19 cellular contexts compared by ENCODE assay signal in genomic region chr10:11746883-11747539, GRCh38. TPM values are rescaled to one million over a fixed set of nuclear protein-coding genes. Genes with fewer than 3 reads are reported as not detected.
DNase-seq lines count a peak whose midpoint lies in the region; ATAC-seq, FAIRE-seq and TF ChIP-seq lines count a peak whose summit lies in the region.
"Had no signal": no experiment of that assay in that cellular context is flagged by ENCODE, and none has a peak within 500 bp of the region (broad histone marks: within the 10 kb centered on the region; RNA-seq: fewer than 3 reads in every experiment).

No MANE protein-coding gene starts in this region.

- POLR2A ChIA-PET in IMR-90 (lab: Charles Lee; ENCODE audit: unreplicated experiment) = no interaction called here

- ATAC-seq in IMR-90 (ENCODE audit: low read depth) = no peak
- ATAC-seq in heart right ventricle = peak in 2 of 8 donors; percentile 13 to 52
- no peak for ATAC-seq in HG03460 (IDR thresholded peaks at IDR 0.05; ENCODE audit: unreplicated experiment)
- ATAC-seq: GM12878, left colon had no signal

- TF ChIP-seq POLR2A in IMR-90 (IDR thresholded peaks at IDR 0.05; ENCODE audit: low read depth, low read length) = no peak
- TF ChIP-seq POLR2A in prostate gland (IDR thresholded peaks at IDR 0.05) = no peak

- H3K79me1 ChIP-seq in IMR-90 (ENCODE audit: low read depth in 1 of 2, low read length in 2 of 2) = 0 out of 4 replicates have a peak, but pooled peaks cover 0 to 4% of the 10 kb centered on the region in 2 experiments

- H3K27ac ChIP-seq in IMR-90 (ENCODE audit: insufficient read depth, low read length) (no peak overlapping the region), adipose tissue (ENCODE audit: low read depth, low read length) (peak overlapping the region; percentile 9), heart right ventricle (peak overlapping the region in 8 of 10 donors; percentile 41 to 74 (median 60)), prostate gland (peak overlapping the region; percentile 61 to 67), kidney (ENCODE audit: low read depth in 2 of 2, low read length in 2 of 2) (no peak overlapping the region)
- H3K27ac ChIP-seq: SJSA1, vagina had no signal

- H3K4me1 ChIP-seq in IMR-90 (ENCODE audit: control insufficient read depth, insufficient read depth, low read length) (no peaks in the 10 kb centered on the region), heart right ventricle (peaks cover 0 to 39% (median 19%) of the 10 kb centered on the region in 9 donors), prostate gland (replicated peaks) (peaks cover 2% of the 10 kb centered on the region), kidney (ENCODE audit: control insufficient read depth in 1 of 2, insufficient read depth in 1 of 2, low read depth in 1 of 2, low read length in 2 of 2) (peaks cover 0 to 7% of the 10 kb centered on the region in 2 donors)

- no peaks in the 10 kb centered on the region for H3K4me1 Mint-ChIP-seq in activated naive CD4-positive, alpha-beta T cell treated with anti-CD3 and anti-CD28 coated beads for 36 hours (ENCODE audit: low read depth)

- no peak overlapping the region for H3K14ac ChIP-seq in IMR-90 (replicated peaks; ENCODE audit: low read depth, low read length)

- H4K8ac ChIP-seq in IMR-90 (ENCODE audit: low read depth in 2 of 2, low read length in 2 of 2) = no peak overlapping the region

- no peak for FAIRE-seq in kidney (lab: Jason Lieb, UNC)
- FAIRE-seq: GM12878 had no signal

- peak overlapping the region; percentile 47 for H2AFZ ChIP-seq in IMR-90 (replicated peaks; ENCODE audit: low read length, poor library complexity)

- H4K91ac ChIP-seq in IMR-90 (ENCODE audit: insufficient read depth, low read depth, low read length) = no peak overlapping the region

- no peaks in the 10 kb centered on the region for H3K9me1 ChIP-seq in IMR-90 (ENCODE audit: insufficient read depth, low read length)

- H4K5ac ChIP-seq in IMR-90 (ENCODE audit: low read depth, low read length) = no peak overlapping the region

- H3K23ac ChIP-seq in IMR-90 (ENCODE audit: low read depth, low read length) = no peak overlapping the region; the same call in 1 of the 2 replicates

- H3K18ac ChIP-seq in IMR-90 (ENCODE audit: low read depth, low read length) = no peak overlapping the region

- H3K56ac ChIP-seq in IMR-90 (ENCODE audit: extremely low read depth, insufficient read depth, low read length) = no peak overlapping the region

- no peak overlapping the region for H3K4me3 Mint-ChIP-seq in activated naive CD4-positive, alpha-beta T cell treated with anti-CD3 and anti-CD28 coated beads for 36 hours
- H3K4me3 Mint-ChIP-seq: IgD-negative memory B cell had no signal

- no peak overlapping the region for H2BK15ac ChIP-seq in IMR-90 (ENCODE audit: low read depth, low read length)

- TF ChIP-seq RAD21 in IMR-90 (IDR thresholded peaks at IDR 0.05; ENCODE audit: low read length) = no peak

- no peak overlapping the region for H2BK120ac ChIP-seq in IMR-90 (ENCODE audit: low read depth, low read length)

- no peaks in the 10 kb centered on the region for H4K20me1 ChIP-seq in IMR-90 (ENCODE audit: insufficient read depth, low read length)

- H3K27me3 ChIP-seq in IMR-90 (ENCODE audit: control insufficient read depth, insufficient read depth, low read length) (no peaks in the 10 kb centered on the region), heart right ventricle (peaks cover 0 to 5% (median 0%) of the 10 kb centered on the region in 7 donors), prostate gland (replicated peaks; ENCODE audit: insufficient read depth) (no peaks in the 10 kb centered on the region)
- H3K27me3 ChIP-seq: SJSA1, vagina had no signal

- no peak overlapping the region for H3K9ac ChIP-seq in IMR-90 (ENCODE audit: low read depth, low read length)
- no peak overlapping the region for H3K9ac ChIP-seq in kidney (ENCODE audit: low read length in 2 of 2)

- 35% methylated on average over 2 of the region's 13 CpGs; no CpG with 5 or more reads in 1 of the 2 experiments for WGBS in IMR-90 (ENCODE audit: extremely low coverage in 2 of 2, insufficient read length in 1 of 2), 2 experiments
- 36 to 42% (median 40%) methylated on average over 13 of the region's 13 CpGs for WGBS in adipose tissue, 3 donors
- 16 to 17% methylated on average over 13 of the region's 13 CpGs for WGBS in heart right ventricle, 2 donors
- whole genome bisulfite sequencing in prostate gland = 12% methylated on average over 13 of the region's 13 CpGs

- H2AK9ac ChIP-seq in IMR-90 (replicated peaks; ENCODE audit: low read depth, low read length, poor library complexity) = no peak overlapping the region

- in situ Hi-C loops in IMR-90 (cut with MboI; ENCODE audit: low sequenced_read_pairs) = no loop called here

- CTCF ChIA-PET in IMR-90 (lab: Yijun Ruan, JAX) = no interaction called here
- CTCF ChIA-PET in activated naive CD4-positive, alpha-beta T cell treated with anti-CD3 and anti-CD28 coated beads for 36 hours (lab: Charles Lee) = interaction anchor here (0.5 to 1.9 kb wide), 2 partner anchors 11 to 563 kb away, joined by 3 to 8 read pairs; no protein-coding TSS in a partner anchor

- no peak overlapping the region for H2AK5ac ChIP-seq in IMR-90 (ENCODE audit: low read depth, low read length)

- intact Hi-C loops in IMR-90 (cut with micrococcal nuclease) (no loop called here), heart right ventricle (cut with DNase I) (no loop called here), prostate gland (cut with DNase I) (no loop called here), kidney (cut with DNase I) (no loop called here)
- intact Hi-C loops in activated naive CD4-positive, alpha-beta T cell treated with anti-CD3 and anti-CD28 coated beads for 36 hours (cut with micrococcal nuclease) = no loop called here

- no peak overlapping the region for H3K27ac Mint-ChIP-seq in activated naive CD4-positive, alpha-beta T cell treated with anti-CD3 and anti-CD28 coated beads for 36 hours
- H3K27ac Mint-ChIP-seq: IgD-negative memory B cell had no signal

- no peaks in the 10 kb centered on the region for H3K36me3 ChIP-seq in IMR-90 (ENCODE audit: control insufficient read depth, insufficient read depth, low read length)
- peaks cover 0 to 34% (median 0%) of the 10 kb centered on the region in 9 donors for H3K36me3 ChIP-seq in heart right ventricle
- no peaks in the 10 kb centered on the region for H3K36me3 ChIP-seq in prostate gland
- peaks cover 0 to 9% of the 10 kb centered on the region in 2 donors for H3K36me3 ChIP-seq in kidney (ENCODE audit: control insufficient read depth in 1 of 2, insufficient read depth in 2 of 2, low read length in 2 of 2)

- no peaks in the 10 kb centered on the region for H3K36me3 Mint-ChIP-seq in activated naive CD4-positive, alpha-beta T cell treated with anti-CD3 and anti-CD28 coated beads for 36 hours (ENCODE audit: low read depth)

- dilution Hi-C loops in IMR-90 (cut with HindIII; ENCODE audit: low sequenced_read_pairs, unreplicated experiment) = no loop called here

- BruUV-seq in IMR-90 (replicated peaks; lab: Mats Ljungman, UMichigan) = no TSS peak

- H3K4me3 ChIP-seq in IMR-90 (ENCODE audit: insufficient read depth, low read depth, low read length) = no peak overlapping the region
- H3K4me3 ChIP-seq in heart right ventricle = peak overlapping the region in 2 of 10 donors; percentile 2 to 3
- H3K4me3 ChIP-seq in prostate gland = no peak overlapping the region
- H3K4me3 ChIP-seq in kidney (ENCODE audit: low read length in 2 of 2) = no peak overlapping the region
- H3K4me3 ChIP-seq: GM12878, SJSA1, vagina had no signal

- TF ChIP-seq CTCF in IMR-90 (conservative IDR thresholded peaks at IDR 0.05; ENCODE audit: low read depth, low read length) (no peak), heart right ventricle (IDR thresholded peaks at IDR 0.05) (no peak), prostate gland (IDR thresholded peaks at IDR 0.05) (no peak), kidney (IDR thresholded peaks at IDR 0.05; ENCODE audit: borderline replicate concordance, extremely low read depth, insufficient read depth) (no peak)

- H2BK20ac ChIP-seq in IMR-90 (ENCODE audit: low read depth, low read length) = no peak overlapping the region

- H2BK5ac ChIP-seq in IMR-90 (ENCODE audit: low read depth, low read length, poor library complexity, severe bottlenecking) = no peak overlapping the region

- H3K9me3 Mint-ChIP-seq in activated naive CD4-positive, alpha-beta T cell treated with anti-CD3 and anti-CD28 coated beads for 36 hours = no peaks in the 10 kb centered on the region
- H3K9me3 Mint-ChIP-seq: IgD-negative memory B cell had no signal

- no peaks in the 10 kb centered on the region for H3K9me3 ChIP-seq in IMR-90 (ENCODE audit: control insufficient read depth, insufficient read depth, low read length)
- no peaks in the 10 kb centered on the region for H3K9me3 ChIP-seq in heart right ventricle
- H3K9me3 ChIP-seq in prostate gland = no peaks in the 10 kb centered on the region
- H3K9me3 ChIP-seq in kidney (ENCODE audit: control insufficient read depth in 1 of 2, low read length in 2 of 2) = no peaks in the 10 kb centered on the region
- H3K9me3 ChIP-seq: SJSA1, vagina had no signal

- no peak for DNase-seq in IMR-90
- no peak for DNase-seq in heart right ventricle
- DNase-seq in prostate gland (ENCODE audit: low spot score) = peak; percentile 60
- no peak for DNase-seq in stimulated activated CD4-positive, alpha-beta T cell treated with anti-CD3 and anti-CD28 coated beads, Interleukin-2, amount 100 ng/mL, for 48 hours
- DNase-seq in kidney = no peak
- no peak for DNase-seq in activated naive CD4-positive, alpha-beta T cell treated with anti-CD3 and anti-CD28 coated beads for 36 hours
- DNase-seq: amniotic stem cell, DMS79 treated with DMSO at 0.1 percent for 48 hours, glutamatergic neuron, left colon, NCI-H187 treated with DMSO at 0.1 percent for 48 hours, NCI-H526 treated with DMSO at 0.1 percent for 48 hours, nucleus accumbens had no signal

- H3K4ac ChIP-seq in IMR-90 (ENCODE audit: low read depth, low read length) = no peak overlapping the region

- peak overlapping the region; percentile 31; the same call in 1 of the 2 replicates for H3K4me2 ChIP-seq in IMR-90 (ENCODE audit: low read depth, low read length)

- peaks cover 2% of the 10 kb centered on the region for H3K27me3 Mint-ChIP-seq in activated naive CD4-positive, alpha-beta T cell treated with anti-CD3 and anti-CD28 coated beads for 36 hours (ENCODE audit: low read depth)
- H3K27me3 Mint-ChIP-seq: IgD-negative memory B cell had no signal

TF ChIP-seq in IMR-90, 13 proteins besides CTCF, POLR2A, EP300 and RAD21 (continues in another document):
- TF ChIP-seq MAFK (IDR thresholded peaks at IDR 0.05; ENCODE audit: low read depth, low read length) (no peak), CEBPB (IDR thresholded peaks at IDR 0.05; ENCODE audit: low read depth, low read length) (no peak)

RNA-seq across cellular contexts. Expression of gene ECHDC3, which starts 4.8 kb away (rescaled TPM):
- 2.8 and 4.3 TPM in 2 replicates for total RNA-seq in IMR-90 (2012; rRNA removed)
- 4.3 and 5.0 TPM in 2 replicates for polyA plus RNA-seq in IMR-90 (2012; rRNA removed)
- 2.4 and 7.3 TPM in 2 replicates for polyA plus RNA-seq in IMR-90 (2012; cell fraction: cytosol; rRNA removed)
- 3.5 and 4.9 TPM in 2 replicates for polyA plus RNA-seq in IMR-90 (2012; cell fraction: nucleus; rRNA removed; ENCODE audit: low replicate concordance)
- 100 to 1,000 TPM in 1 of 3 donors, 10 to 100 TPM in 2; 49.4 to 224 (median 50.7) TPM for polyA plus RNA-seq in adipose tissue
- 100 to 1,000 TPM in 2 of 10 donors, 10 to 100 TPM in 8; 39.6 to 114 (median 57.1) TPM for total RNA-seq in heart right ventricle
- 10 to 100 TPM; 15.0 to 83.1 TPM for polyA plus RNA-seq in heart right ventricle
- 10 to 100 TPM; 77.6 to 98.3 TPM for total RNA-seq in prostate gland
- 32.4 TPM for total RNA-seq in kidney
- polyA plus RNA-seq in kidney (ENCODE audit: insufficient read depth, low read depth, low replicate concordance) = 132 TPM
- 1 to 10 TPM; 1.3 to 1.5 TPM for total RNA-seq in activated naive CD4-positive, alpha-beta T cell treated with anti-CD3 and anti-CD28 coated beads for 36 hours

Comparison
In these comparisons a context has a peak if more than half of its experiments do, and no peak if none do; other contexts are left out.
1. H3K27ac ChIP-seq: peak in adipose tissue (single experiment), heart right ventricle (8 of 10) and prostate gland (2 of 2); none in IMR-90 (single experiment) and kidney (0 of 2).